In the genomic region with DNA sequence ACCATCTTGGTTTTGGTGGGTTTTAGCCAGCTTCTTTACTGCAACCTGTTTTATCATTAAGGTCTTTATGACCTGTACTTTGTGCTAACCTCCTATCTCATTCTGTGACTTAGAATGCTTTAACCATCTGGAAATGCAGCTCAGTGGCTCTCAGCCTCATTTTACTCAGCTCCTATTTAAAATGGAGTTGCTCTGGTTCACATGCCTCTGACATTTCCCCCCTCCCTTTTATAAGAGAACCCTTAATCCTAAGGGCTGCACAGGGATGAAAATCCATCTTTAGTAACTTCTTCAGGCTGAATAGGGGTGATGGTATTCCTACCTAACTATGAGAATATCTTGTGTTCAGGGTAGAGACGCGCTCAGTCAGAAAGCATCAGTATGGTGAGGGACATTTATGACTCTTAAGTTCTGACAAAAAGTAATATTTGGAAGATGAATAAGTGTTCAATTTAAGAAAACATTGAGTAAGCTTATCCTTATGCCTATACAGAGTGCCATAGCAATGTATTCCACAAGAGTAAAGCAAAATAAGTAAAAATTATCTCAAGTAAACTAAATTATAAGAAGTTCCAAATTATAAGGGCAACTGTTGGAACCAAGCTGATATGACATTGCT, we compare ENCODE assay signal across 13 cellular contexts.
"Had no signal": no experiment of that assay in that cellular context is flagged by ENCODE, and none has a peak within 500 bp of the region (broad histone marks: within the 10 kb centered on the region; RNA-seq: fewer than 3 reads in every experiment).

No MANE protein-coding gene starts in this region.

- H3K9me3 ChIP-seq: right lobe of liver, tibial nerve had no signal

- H3K27ac ChIP-seq: right lobe of liver, tibial nerve had no signal

- H3K4me1 ChIP-seq: right lobe of liver, tibial nerve had no signal

- H3K27me3 Mint-ChIP-seq: stimulated activated memory B cell treated with anti-CD40 and anti-IgM and Interleukin-4, amounts not matched to agents 10 μg/mL and 1 μg/mL and 100 μg/mL, for 72 hours had no signal

- H3K4me3 Mint-ChIP-seq: activated T-helper 1 cell treated with anti-CD3 and anti-CD28 coated beads, Interleukin-12 subunit alpha, Interleukin-12 subunit beta, Interleukin-2, Interleukin-4 antibody, amounts not matched to agents 30 ng/mL and 10 ng/mL and 1 ng/mL, durations not matched to agents 14 hours and 24 hours and 36 hours; stimulated activated memory B cell treated with anti-CD40 and anti-IgM and Interleukin-4, amounts not matched to agents 10 μg/mL and 1 μg/mL and 100 μg/mL, for 72 hours; T-helper 2 cell treated with Interferon-gamma antibody and Interleukin-4, amounts not matched to agents 5 μg/mL and 100 μg/mL, for 36 hours had no signal

- H3K27ac Mint-ChIP-seq: stimulated activated memory B cell treated with anti-CD40 and anti-IgM and Interleukin-4, amounts not matched to agents 10 μg/mL and 1 μg/mL and 100 μg/mL, for 72 hours; T-helper 2 cell treated with Interferon-gamma antibody and Interleukin-4, amounts not matched to agents 5 μg/mL and 100 μg/mL, for 36 hours had no signal

- ATAC-seq: esophagus mucosa; left cardiac atrium; right lobe of liver; stimulated activated memory B cell treated with anti-CD40 and anti-IgM and Interleukin-4, amounts not matched to agents 10 μg/mL and 1 μg/mL and 100 μg/mL, for 72 hours had no signal

- H3K27me3 ChIP-seq: right lobe of liver, tibial nerve had no signal

- DNase-seq: activated CD4-positive, CD25-positive, alpha-beta regulatory T cell treated with anti-CD3 and anti-CD28 coated beads, Interleukin-2, amount 50 U/mL, for 72 hours; activated naive CD4-positive, alpha-beta T cell treated with Interleukin-2 at 50 U/mL for 16 hours; anterior cingulate cortex; left cardiac atrium; natural killer cell; right lobe of liver; SIG-M5 had no signal

- H3K4me3 ChIP-seq: lung, right lobe of liver, tibial nerve had no signal

- H3K36me3 ChIP-seq: tibial nerve had no signal
